5 cellular contexts compared by ENCODE assay signal in the genomic region with DNA sequence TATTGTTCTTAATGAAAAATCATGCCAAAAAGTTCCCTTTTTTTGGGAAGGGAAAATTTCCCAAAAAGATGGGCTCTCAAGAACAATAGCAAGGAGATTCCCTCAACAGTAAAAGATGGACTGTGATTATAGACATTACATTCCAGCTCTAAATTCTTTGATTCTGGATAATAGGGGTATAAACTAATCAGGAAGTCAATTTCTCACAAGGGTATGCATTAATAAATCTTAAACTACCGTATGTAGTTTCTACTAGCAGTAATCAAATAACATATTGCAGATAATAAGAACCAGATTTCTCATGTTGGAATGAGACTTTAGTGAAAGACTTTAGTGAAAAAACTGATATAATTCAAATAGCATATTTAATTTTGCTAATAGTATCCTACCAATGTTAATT.
"Had no signal": no experiment of that assay in that cellular context is flagged by ENCODE, and none has a peak within 500 bp of the region (broad histone marks: within the 10 kb centered on the region; RNA-seq: fewer than 3 reads in every experiment).

No MANE protein-coding gene starts in this region.

- ATAC-seq: HepG2, K562 had no signal

- H3K27ac ChIP-seq: HL-60 had no signal

- H3K4me3 ChIP-seq: K562 had no signal

- DNase-seq: IMR-90, KBM-7 had no signal
